ENCODE assay signal across 14 cellular contexts in genomic region chr3:40079203-40079844, GRCh38.
DNase-seq lines count a peak whose midpoint lies in the region; ATAC-seq and TF ChIP-seq lines count a peak whose summit lies in the region.
"Had no signal": no experiment of that assay in that cellular context is flagged by ENCODE, and none has a peak within 500 bp of the region (broad histone marks: within the 10 kb centered on the region; RNA-seq: fewer than 3 reads in every experiment).

No MANE protein-coding gene starts in this region.

- CTCF ChIA-PET in RWPE1 (lab: Yijun Ruan, JAX), result no interaction called here

- peak overlapping the region; percentile 34 for H3K4me2 ChIP-seq in skeletal muscle satellite cell (ENCODE audit: low read length)

- H3K9ac ChIP-seq in skeletal muscle satellite cell (ENCODE audit: low read depth, low read length), result peak overlapping the region; percentile 56

- TF ChIP-seq CTCF in fibroblast of villous mesenchyme (IDR thresholded peaks at IDR 0.05; ENCODE audit: insufficient read depth, low read depth, low read length) (no peak), RWPE1 (conservative IDR thresholded peaks at IDR 0.05; ENCODE audit: low read depth) (no peak)

- POLR2A ChIA-PET in RWPE1 (lab: Yijun Ruan, JAX; ENCODE audit: low non-redundant PET), result no interaction called here

- H3K4me1 ChIP-seq in skeletal muscle satellite cell (ENCODE audit: control insufficient read depth, insufficient read depth, low read length), result peaks cover 20% of the 10 kb centered on the region
- H3K4me1 ChIP-seq: stomach had no signal

- no peaks in the 10 kb centered on the region for H3K9me3 ChIP-seq in skeletal muscle satellite cell (replicated peaks; ENCODE audit: low read length)

- no peaks in the 10 kb centered on the region for H3K27me3 ChIP-seq in skeletal muscle satellite cell (ENCODE audit: control insufficient read depth, insufficient read depth, low read length)
- H3K27me3 ChIP-seq: stomach had no signal

- ATAC-seq in HG03095 (IDR thresholded peaks at IDR 0.05; ENCODE audit: unreplicated experiment), result no peak
- ATAC-seq: activated CD8-positive, alpha-beta T cell treated with anti-CD3 and anti-CD28 coated beads for 36 hours; CD8-positive, alpha-beta T cell had no signal

- no peak overlapping the region for H3K4me3 ChIP-seq in fibroblast of villous mesenchyme (ENCODE audit: low read depth, low read length)
- no peak overlapping the region for H3K4me3 ChIP-seq in skeletal muscle satellite cell (ENCODE audit: low read length)
- H3K4me3 ChIP-seq: stomach had no signal

- H3K27ac ChIP-seq in caudate nucleus (ENCODE audit: low read depth, low read length) (no peak overlapping the region), RWPE1 (no peak overlapping the region)
- H3K27ac ChIP-seq: stomach had no signal

- DNase-seq in GM04504 (ENCODE audit: low read depth) (peak; percentile 65), astrocyte of the hippocampus (ENCODE audit: low read depth, low spot score) (peak; percentile 89), fibroblast of villous mesenchyme (ENCODE audit: low read depth) (peak; percentile 1), caudate nucleus (lab: John Stamatoyannopoulos, UW) (no peak), RWPE1 (ENCODE audit: low spot score) (no peak)
- DNase-seq in activated CD4-positive, alpha-beta T cell treated with anti-CD3 and anti-CD28 coated beads for 4 hours, result no peak
- DNase-seq: activated CD8-positive, alpha-beta T cell treated with anti-CD3 and anti-CD28 coated beads for 36 hours; CD8-positive, alpha-beta T cell; effector CD4-positive, alpha-beta T cell; NCI-H345; retina; stomach had no signal

- H3K36me3 ChIP-seq in skeletal muscle satellite cell (ENCODE audit: insufficient read depth, low read length), result no peaks in the 10 kb centered on the region
- H3K36me3 ChIP-seq: stomach had no signal

Comparison
In these comparisons a context has a peak if more than half of its experiments do, and no peak if none do; other contexts are left out.
1. DNase-seq: peak in GM04504 (single experiment), astrocyte of the hippocampus (single experiment) and fibroblast of villous mesenchyme (single experiment); none in caudate nucleus (0 of 61), RWPE1 (single experiment) and activated CD4-positive, alpha-beta T cell treated with anti-CD3 and anti-CD28 coated beads for 4 hours (0 of 2).